ENCODE assay signal across 23 cellular contexts in genomic region chr5:5403736-5404135, GRCh38. TPM values are rescaled to one million over a fixed set of nuclear protein-coding genes. Genes with fewer than 3 reads are reported as not detected.
DNase-seq lines count a peak whose midpoint lies in the region; ATAC-seq, FAIRE-seq and TF ChIP-seq lines count a peak whose summit lies in the region.
"Had no signal": no experiment of that assay in that cellular context is flagged by ENCODE, and none has a peak within 500 bp of the region (broad histone marks: within the 10 kb centered on the region; RNA-seq: fewer than 3 reads in every experiment).

No MANE protein-coding gene starts in this region.

- H3K4me2 ChIP-seq in GM23338 (no peak overlapping the region), astrocyte (ENCODE audit: low read length) (peak overlapping the region; percentile 23), neuronal stem cell (ENCODE audit: insufficient read depth, low read length, poor library complexity, severe bottlenecking) (no peak overlapping the region)
- H3K4me2 ChIP-seq: BLaER1 had no signal

- H2AK5ac ChIP-seq in neuronal stem cell (ENCODE audit: low read depth, low read length), result no peak overlapping the region

- H2BK12ac ChIP-seq in neuronal stem cell (ENCODE audit: low read length), result no peak overlapping the region

- no peak overlapping the region for H3K4ac ChIP-seq in neuronal stem cell (ENCODE audit: low read length)

- H3K9me3 Mint-ChIP-seq in GM23338, result peaks cover 20% of the 10 kb centered on the region
- H3K9me3 Mint-ChIP-seq in astrocyte (ENCODE audit: unreplicated experiment), result peaks cover 9% of the 10 kb centered on the region
- H3K9me3 Mint-ChIP-seq: HFFc6 had no signal

- no peaks in the 10 kb centered on the region for H3F3A ChIP-seq in GM23338 (replicated peaks; ENCODE audit: low read depth)

- H3K4me1 ChIP-seq in GM23338 (ENCODE audit: insufficient read depth) (no peaks in the 10 kb centered on the region; the same call in 1 of the 2 replicates), astrocyte (ENCODE audit: insufficient read depth, low read length) (peaks cover 13% of the 10 kb centered on the region), neuronal stem cell (ENCODE audit: control insufficient read depth in 2 of 2, insufficient read depth in 1 of 2, low read depth in 1 of 2, low read length in 2 of 2) (no peaks in the 10 kb centered on the region), colonic mucosa (no peaks in the 10 kb centered on the region)
- H3K4me1 ChIP-seq: BLaER1, Caco-2 had no signal

- H3K18ac ChIP-seq in neuronal stem cell (ENCODE audit: low read length), result no peak overlapping the region

- H3K27ac Mint-ChIP-seq in GM23338 (no peak overlapping the region), astrocyte (ENCODE audit: unreplicated experiment) (no peak overlapping the region)
- H3K27ac Mint-ChIP-seq: B cell; CD4-positive, CD25-positive, alpha-beta regulatory T cell; CD8-positive, alpha-beta T cell; H9; HFFc6 had no signal

- no peak for ATAC-seq in GM23338
- ATAC-seq: CD8-positive, alpha-beta T cell had no signal

- H3K27me3 Mint-ChIP-seq in GM23338 (ENCODE audit: insufficient read depth, low read depth, poor library complexity) (peaks cover 4% of the 10 kb centered on the region), astrocyte (ENCODE audit: low read depth, unreplicated experiment) (no peaks in the 10 kb centered on the region)
- H3K27me3 Mint-ChIP-seq: B cell; CD4-positive, CD25-positive, alpha-beta regulatory T cell had no signal

- DNase-seq in GM23338 (ENCODE audit: low spot score), result peak; percentile 15
- DNase-seq in astrocyte (ENCODE audit: low read depth), result no peak
- peak; percentile 54 for DNase-seq in choroid plexus epithelial cell (ENCODE audit: low read depth)
- DNase-seq in neuronal stem cell (ENCODE audit: low spot score), result no peak
- no peak for DNase-seq in GM20000 (ENCODE audit: low spot score)
- no peak for DNase-seq in colonic mucosa
- no peak for DNase-seq in RKO (ENCODE audit: low spot score)
- DNase-seq: Caco-2; CD4-positive, CD25-positive, alpha-beta regulatory T cell; CD8-positive, alpha-beta T cell; DMS 273 treated with DMSO at 0.1 percent for 48 hours; DMS79; EL; GDM1; GM23248; H9; HFFc6 had no signal

- H3K4me1 Mint-ChIP-seq in GM23338 (peaks cover 9% of the 10 kb centered on the region), astrocyte (ENCODE audit: low read depth, unreplicated experiment) (no peaks in the 10 kb centered on the region)
- H3K4me1 Mint-ChIP-seq: B cell had no signal

- no peak overlapping the region for H4K91ac ChIP-seq in neuronal stem cell (ENCODE audit: low read depth, low read length, poor library complexity)

- no peaks in the 10 kb centered on the region for H3K79me1 ChIP-seq in neuronal stem cell (ENCODE audit: low read depth, low read length)

- H3K36me3 Mint-ChIP-seq in GM23338 (ENCODE audit: low read depth), result peaks cover 14% of the 10 kb centered on the region; the same call in 2 of the 3 replicates
- H3K36me3 Mint-ChIP-seq in astrocyte (ENCODE audit: low read depth, unreplicated experiment), result peaks cover 5% of the 10 kb centered on the region

- H4K20me1 ChIP-seq in GM23338 (replicated peaks; ENCODE audit: insufficient read depth) (no peaks in the 10 kb centered on the region), astrocyte (ENCODE audit: insufficient read depth, low read length) (no peaks in the 10 kb centered on the region)
- H4K20me1 ChIP-seq: BLaER1 had no signal

- peaks cover 8% of the 10 kb centered on the region; the same call in 1 of the 2 replicates for H3K9me2 ChIP-seq in GM23338 (ENCODE audit: insufficient read depth)

- H4K8ac ChIP-seq in neuronal stem cell (ENCODE audit: low read depth, low read length), result no peak overlapping the region

- H3K23ac ChIP-seq in neuronal stem cell (ENCODE audit: low read depth, low read length, poor library complexity), result no peak overlapping the region

- H3K9ac ChIP-seq in astrocyte (ENCODE audit: low read length), result peak overlapping the region; percentile 28
- H3K9ac ChIP-seq in neuronal stem cell (ENCODE audit: low read depth, low read length, poor library complexity), result no peak overlapping the region
- H3K9ac ChIP-seq in colonic mucosa (ENCODE audit: low read depth in 2 of 2, low read length in 2 of 2), result no peak overlapping the region
- H3K9ac ChIP-seq: BLaER1, GM23248 had no signal

- H2BK5ac ChIP-seq in neuronal stem cell (ENCODE audit: low read length), result no peak overlapping the region

- WGBS in neuronal stem cell (ENCODE audit: extremely low coverage in 2 of 2, insufficient read length in 2 of 2, insufficient replicate concordance in 1 of 2), 2 donors, result no CpG with 5 or more reads among the region's 4 CpGs

- H3K9me3 ChIP-seq in astrocyte (ENCODE audit: insufficient read depth, low read depth, low read length) (peaks cover 7% of the 10 kb centered on the region), neuronal stem cell (replicated peaks in 1 of 2; ENCODE audit: control insufficient read depth in 2 of 2, insufficient read depth in 1 of 2, low read depth in 1 of 2, low read length in 2 of 2) (peaks cover 4 to 10% of the 10 kb centered on the region in 2 donors), colonic mucosa (no peaks in the 10 kb centered on the region)

- H2BK120ac ChIP-seq in neuronal stem cell (ENCODE audit: low read depth, low read length), result no peak overlapping the region

- H3K27me3 ChIP-seq in GM23338 (ENCODE audit: insufficient read depth) (no peaks in the 10 kb centered on the region), astrocyte (ENCODE audit: insufficient read depth, low read length) (no peaks in the 10 kb centered on the region), neuronal stem cell (ENCODE audit: control insufficient read depth in 3 of 3, insufficient read depth in 3 of 3, low read depth in 1 of 3, low read length in 3 of 3) (no peaks in the 10 kb centered on the region), colonic mucosa (no peaks in the 10 kb centered on the region)
- H3K27me3 ChIP-seq: BLaER1 had no signal

- TF ChIP-seq CTCF in GM23338 (conservative IDR thresholded peaks at IDR 0.05; ENCODE audit: low read depth in 2 of 2) (no peak), astrocyte (IDR thresholded peaks at IDR 0.05; ENCODE audit: insufficient read depth, low read depth, low read length) (no peak), choroid plexus epithelial cell (conservative IDR thresholded peaks at IDR 0.05; ENCODE audit: low read depth, low read length) (no peak), GM20000 (IDR thresholded peaks at IDR 0.05; ENCODE audit: extremely low read depth, missing control alignments) (no peak), colonic mucosa (IDR thresholded peaks at IDR 0.05) (no peak)

- 0 out of 2 replicates have a peak, but pooled peaks cover 3% of the 10 kb centered on the region for H3K36me3 ChIP-seq in GM23338 (ENCODE audit: insufficient read depth)
- no peaks in the 10 kb centered on the region for H3K36me3 ChIP-seq in astrocyte (ENCODE audit: insufficient read depth, low read length)
- H3K36me3 ChIP-seq in neuronal stem cell (replicated peaks in 1 of 2; ENCODE audit: control insufficient read depth in 2 of 2, insufficient read depth in 2 of 2, low read length in 2 of 2), result peaks cover 0 to 2% of the 10 kb centered on the region in 2 donors
- H3K36me3 ChIP-seq in colonic mucosa, result no peaks in the 10 kb centered on the region

- H3K4me3 ChIP-seq in GM23338 (no peak overlapping the region), astrocyte (ENCODE audit: insufficient read depth, low read depth, low read length) (no peak overlapping the region), choroid plexus epithelial cell (ENCODE audit: low read depth, low read length) (no peak overlapping the region), neuronal stem cell (ENCODE audit: low read length in 2 of 2) (no peak overlapping the region), colonic mucosa (no peak overlapping the region)
- H3K4me3 ChIP-seq: BLaER1, GM23248 had no signal

- H3K79me2 ChIP-seq in GM23338 (replicated peaks; ENCODE audit: insufficient read depth) (no peaks in the 10 kb centered on the region), astrocyte (ENCODE audit: insufficient read depth, low read length) (no peaks in the 10 kb centered on the region)

- H2AFZ ChIP-seq in GM23338 (no peak overlapping the region), astrocyte (ENCODE audit: low read depth, low read length) (no peak overlapping the region), neuronal stem cell (ENCODE audit: low read length) (peak overlapping the region; percentile 8)
- H2AFZ ChIP-seq: GM23248 had no signal

- H3K14ac ChIP-seq in neuronal stem cell (ENCODE audit: low read length), result no peak overlapping the region

- H3K27ac ChIP-seq in GM23338 (ENCODE audit: low read depth) (no peak overlapping the region), astrocyte (ENCODE audit: low read depth, low read length) (peak overlapping the region; percentile 18), neuronal stem cell (replicated peaks; ENCODE audit: low read length) (no peak overlapping the region), colonic mucosa (no peak overlapping the region)
- H3K27ac ChIP-seq: BLaER1, C4-2B, GM23248 had no signal

- no peak overlapping the region for H3K4me3 Mint-ChIP-seq in GM23338
- no peak overlapping the region for H3K4me3 Mint-ChIP-seq in astrocyte (ENCODE audit: unreplicated experiment)
- H3K4me3 Mint-ChIP-seq: B cell; CD4-positive, CD25-positive, alpha-beta regulatory T cell; CD8-positive, alpha-beta T cell; H9; HFFc6 had no signal

- no peak overlapping the region for H2BK15ac ChIP-seq in neuronal stem cell (ENCODE audit: low read length)

- no peak for FAIRE-seq in astrocyte (lab: Jason Lieb, UNC)
- FAIRE-seq: D721Med, GM12891, GM18507 had no signal

- intact Hi-C loops in colonic mucosa (cut with DNase I), result no loop called here

TF ChIP-seq in GM23338, 12 proteins besides CTCF, POLR2A, EP300 and RAD21 (continues in another document):
- TF ChIP-seq CREB1 (CRISPR knock-in tag; IDR thresholded peaks at IDR 0.05; ENCODE audit: low read depth) (no peak), POLR2AphosphoS5 (IDR thresholded peaks at IDR 0.05; ENCODE audit: low read depth) (no peak), ZNF331 (CRISPR knock-in tag; IDR thresholded peaks at IDR 0.05; ENCODE audit: low read depth) (no peak)

RNA-seq across cellular contexts. Expression of gene ICE1, which starts 18.7 kb away (rescaled TPM):
- 54.4 and 59.5 TPM in 2 replicates for total RNA-seq in GM23338 (2014; rRNA removed; shearing (Covaris generic))
- polyA plus RNA-seq in GM23338 (2016; fragmentation: Nextera tagmentation; extraction: Ambion mirVana), result 64.1 and 65.1 TPM in 2 replicates
- total RNA-seq in astrocyte (40.3 and 44.8 TPM in 2 replicates), colonic mucosa (10 to 100 TPM; 19.2 to 20.1 TPM)
- polyA plus RNA-seq in neuronal stem cell (2013, experiment 1 of 2), result 15.7 TPM
- 16.4 TPM for polyA plus RNA-seq in neuronal stem cell (2013, experiment 2 of 2)

Comparison
In these comparisons a context has a peak if more than half of its experiments do, and no peak if none do; other contexts are left out.
1. DNase-seq: peak in GM23338 (single experiment) and choroid plexus epithelial cell (single experiment); none in astrocyte (single experiment), neuronal stem cell (single experiment), GM20000 (single experiment), colonic mucosa (single experiment) and RKO (single experiment).